8 cellular contexts compared by ENCODE assay signal in genomic region chr9:127396808-127397721, GRCh38. TPM values are rescaled to one million over a fixed set of nuclear protein-coding genes. Genes with fewer than 3 reads are reported as not detected.
DNase-seq lines count a peak whose midpoint lies in the region; ATAC-seq and TF ChIP-seq lines count a peak whose summit lies in the region.

A gene with protein sequence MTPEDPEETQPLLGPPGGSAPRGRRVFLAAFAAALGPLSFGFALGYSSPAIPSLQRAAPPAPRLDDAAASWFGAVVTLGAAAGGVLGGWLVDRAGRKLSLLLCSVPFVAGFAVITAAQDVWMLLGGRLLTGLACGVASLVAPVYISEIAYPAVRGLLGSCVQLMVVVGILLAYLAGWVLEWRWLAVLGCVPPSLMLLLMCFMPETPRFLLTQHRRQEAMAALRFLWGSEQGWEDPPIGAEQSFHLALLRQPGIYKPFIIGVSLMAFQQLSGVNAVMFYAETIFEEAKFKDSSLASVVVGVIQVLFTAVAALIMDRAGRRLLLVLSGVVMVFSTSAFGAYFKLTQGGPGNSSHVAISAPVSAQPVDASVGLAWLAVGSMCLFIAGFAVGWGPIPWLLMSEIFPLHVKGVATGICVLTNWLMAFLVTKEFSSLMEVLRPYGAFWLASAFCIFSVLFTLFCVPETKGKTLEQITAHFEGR (plus strand): TSS chr9:127397169. CDS start chr9:127397231, 62 bp downstream.

- H3K27ac ChIP-seq in adrenal gland (peak within 1 kb of the TSS; percentile 86 to 96 (median 91)), parathyroid adenoma (peak within 1 kb of the TSS; percentile 54), tibial artery (peak within 1 kb of the TSS; percentile 87 to 95)

- H3K4me3 ChIP-seq in adrenal gland = peak within 1 kb of the TSS; percentile 23 to 72 (median 72)
- H3K4me3 ChIP-seq in parathyroid adenoma (ENCODE audit: low read depth, low read length) = peak within 1 kb of the TSS; percentile 59
- H3K4me3 ChIP-seq in tibial artery = peak within 1 kb of the TSS; percentile 89 to 91

- POLR2A ChIA-PET in GM10248 (lab: Yijun Ruan, JAX) = interaction anchor here (0.7 to 1.6 kb wide), 7 partner anchors 27 to 220 kb away, joined by 3 to 22 read pairs (median 3); partner anchors contain the start of genes LRSAM1, RPL12 and ZNF79

- H3K4me1 ChIP-seq in adrenal gland (replicated peaks in 1 of 2) (peaks cover 13 to 17% of the 10 kb centered on the region in 2 donors), parathyroid adenoma (no peaks in the 10 kb centered on the region), tibial artery (peaks cover 0 to 25% (median 15%) of the 10 kb centered on the region in 4 donors)

- peak within 1 kb of the TSS; percentile 82 for H3K4me2 ChIP-seq in parathyroid adenoma (ENCODE audit: low read length)

- peak; percentile 91 for ATAC-seq in HG02588 (IDR thresholded peaks at IDR 0.05; ENCODE audit: unreplicated experiment)

- H2AFZ ChIP-seq in parathyroid adenoma = peak within 1 kb of the TSS; percentile 74

- peak; percentile 97 for DNase-seq in GM10248 (ENCODE audit: extremely low spot score)
- peak; percentile 98 for DNase-seq in NCI-H128 (lab: John Stamatoyannopoulos, UW; ENCODE audit: unreplicated experiment)
- DNase-seq in T follicular helper cell (ENCODE audit: low read depth) = peak; percentile 62
- peak; percentile 99 to 100 (median 99) for DNase-seq in adrenal gland
- DNase-seq in cardiac septum (ENCODE audit: low spot score) = peak; percentile 99
- DNase-seq in tibial artery = peak; percentile 98 to 100

- peak; percentile 92 to 96 for TF ChIP-seq POLR2A in adrenal gland (IDR thresholded peaks at IDR 0.05)

- CTCF ChIA-PET in GM10248 (lab: Yijun Ruan, JAX) = interaction anchor here (0.8 to 2.2 kb wide), 13 partner anchors 9 to 460 kb away, joined by 3 to 12 read pairs (median 3); no protein-coding TSS in a partner anchor

- H3K79me2 ChIP-seq in parathyroid adenoma = peaks cover 3% of the 10 kb centered on the region

- no peaks in the 10 kb centered on the region for H3K27me3 ChIP-seq in adrenal gland
- no peaks in the 10 kb centered on the region for H3K27me3 ChIP-seq in parathyroid adenoma (ENCODE audit: control insufficient read depth, insufficient read depth, low read length)
- no peaks in the 10 kb centered on the region for H3K27me3 ChIP-seq in tibial artery

- TF ChIP-seq CTCF in GM10248 (IDR thresholded peaks at IDR 0.05; ENCODE audit: control extremely low read depth, extremely low read depth, low read depth, missing control alignments) (no peak), adrenal gland (IDR thresholded peaks at IDR 0.05) (peak in 3 of 6 experiments; percentile 27 to 44 (median 29)), parathyroid adenoma (IDR thresholded peaks at IDR 0.05) (no peak), tibial artery (IDR thresholded peaks at IDR 0.05) (peak in 1 of 2 experiments; percentile 29)

- peak within 1 kb of the TSS; percentile 67 for H3K9ac ChIP-seq in parathyroid adenoma

- WGBS in adrenal gland, 4 donors = 0 to 1% (median 1%) methylated on average over 11 to 92 of the region's 92 CpGs

- no peaks in the 10 kb centered on the region for H3K9me3 ChIP-seq in adrenal gland (replicated peaks in 1 of 3)
- no peaks in the 10 kb centered on the region for H3K9me3 ChIP-seq in parathyroid adenoma (ENCODE audit: control insufficient read depth, low read length)
- no peaks in the 10 kb centered on the region for H3K9me3 ChIP-seq in tibial artery

- intact Hi-C loops in adrenal gland (cut with DNase I) = no loop called here
- intact Hi-C loops in cardiac septum (cut with DNase I) = loop anchor here (5.0 kb wide), 1 partner anchor 175 kb away; no protein-coding TSS in a partner anchor
- intact Hi-C loops in tibial artery (cut with DNase I; ENCODE audit: low total_unique reads) = loop anchor here (5.0 kb wide), 1 partner anchor 185 kb away; no protein-coding TSS in a partner anchor

- H3K36me3 ChIP-seq in adrenal gland (replicated peaks in 1 of 2) = peaks cover 0 to 20% of the 10 kb centered on the region in 2 donors
- no peaks in the 10 kb centered on the region for H3K36me3 ChIP-seq in parathyroid adenoma (ENCODE audit: control insufficient read depth, insufficient read depth, low read length)
- peaks cover 13 to 46% (median 28%) of the 10 kb centered on the region in 3 donors for H3K36me3 ChIP-seq in tibial artery

RNA-seq across cellular contexts. Expression of the gene that starts here (rescaled TPM):
- 100 to 1,000 TPM in 1 of 8 donors, 10 to 100 TPM in 7; 35.2 to 121 (median 68.6) TPM for total RNA-seq in adrenal gland
- 10 to 100 TPM; 17.1 to 66.6 (median 54.1) TPM for polyA plus RNA-seq in adrenal gland
- 14.5 TPM for total RNA-seq in cardiac septum

Comparison
In these comparisons a context has a peak if more than half of its experiments do, and no peak if none do; other contexts are left out.
1. Peak in every context shown above with its lines: DNase-seq, ATAC-seq, H3K4me3 ChIP-seq and H3K27ac ChIP-seq.
2. intact Hi-C loops: an anchor here in cardiac septum (5.0 kb wide) and tibial artery (5.0 kb wide); none called in adrenal gland.